21 cellular contexts compared by ENCODE assay signal in genomic region chr9:10230512-10230911, GRCh38.
DNase-seq lines count a peak whose midpoint lies in the region; ATAC-seq and TF ChIP-seq lines count a peak whose summit lies in the region.
"Had no signal": no experiment of that assay in that cellular context is flagged by ENCODE, and none has a peak within 500 bp of the region (broad histone marks: within the 10 kb centered on the region; RNA-seq: fewer than 3 reads in every experiment).

No MANE protein-coding gene starts in this region.

- ATAC-seq in GM18858 (IDR thresholded peaks at IDR 0.05; ENCODE audit: unreplicated experiment) (peak; percentile 93), GM19468 (IDR thresholded peaks at IDR 0.05; ENCODE audit: extremely low read depth, unreplicated experiment) (peak; percentile 81), HG02885 (IDR thresholded peaks at IDR 0.05; ENCODE audit: poor library complexity, unreplicated experiment) (peak; percentile 59), HG03520 (IDR thresholded peaks at IDR 0.05; ENCODE audit: unreplicated experiment) (peak; percentile 69), GM19328 (IDR thresholded peaks at IDR 0.05; ENCODE audit: unreplicated experiment) (no peak), SK-N-SH treated with all-trans-retinoic acid at 6 μM for 48 hours (no peak)
- ATAC-seq: activated naive CD8-positive, alpha-beta T cell treated with anti-CD3 and anti-CD28 coated beads, Interleukin-2, amount 50 U/mL, for 24 hours; left ventricle myocardium superior; upper lobe of right lung; WTC11 had no signal

- DNase-seq in NCI-H69 (lab: John Stamatoyannopoulos, UW) (no peak), OCI-M2 (lab: John Stamatoyannopoulos, UW; ENCODE audit: unreplicated experiment) (no peak)
- DNase-seq: activated CD8-positive, alpha-beta memory T cell treated with anti-CD3 and anti-CD28 coated beads for 24 hours; activated naive CD8-positive, alpha-beta T cell treated with anti-CD3 and anti-CD28 coated beads, Interleukin-2, amount 50 U/mL, for 24 hours; CD8-positive, alpha-beta memory T cell; dorsolateral prefrontal cortex; HFFc6; KG1; left ventricle myocardium superior; NCI-H1105 treated with DMSO at 0.1 percent for 48 hours; NCI-H2171 treated with DMSO at 0.1 percent for 48 hours; retina; stomach; upper lobe of right lung had no signal

TF ChIP-seq in SK-N-SH treated with all-trans-retinoic acid at 6 μM for 48 hours, 23 proteins besides CTCF, POLR2A, EP300 and RAD21:
- TF ChIP-seq ZFP30 (CRISPR knock-in tag; IDR thresholded peaks at IDR 0.05) (no peak), PPARA (CRISPR knock-in tag; IDR thresholded peaks at IDR 0.05; ENCODE audit: borderline replicate concordance) (no peak), CREB5 (CRISPR knock-in tag; IDR thresholded peaks at IDR 0.05; ENCODE audit: low read depth) (no peak), TSHZ2 (CRISPR knock-in tag; IDR thresholded peaks at IDR 0.05) (no peak), ZNF8 (CRISPR knock-in tag; IDR thresholded peaks at IDR 0.05) (no peak), ISL1 (CRISPR knock-in tag; IDR thresholded peaks at IDR 0.05) (no peak), ZFP3 (CRISPR knock-in tag; IDR thresholded peaks at IDR 0.05) (no peak), OSR1 (CRISPR knock-in tag; IDR thresholded peaks at IDR 0.05) (no peak), CSRNP3 (CRISPR knock-in tag; IDR thresholded peaks at IDR 0.05) (no peak), CSDC2 (CRISPR knock-in tag; IDR thresholded peaks at IDR 0.05) (no peak), ZNF565 (CRISPR knock-in tag; conservative IDR thresholded peaks at IDR 0.05; ENCODE audit: low read depth) (no peak), POU6F1 (CRISPR knock-in tag; IDR thresholded peaks at IDR 0.05; ENCODE audit: borderline replicate concordance, low read depth) (no peak), ZNF70 (CRISPR knock-in tag; IDR thresholded peaks at IDR 0.05) (no peak), TCF4 (CRISPR knock-in tag; IDR thresholded peaks at IDR 0.05; ENCODE audit: borderline replicate concordance) (no peak), ZC3H10 (CRISPR knock-in tag; IDR thresholded peaks at IDR 0.05) (no peak), GLIS3 (CRISPR knock-in tag; IDR thresholded peaks at IDR 0.05) (no peak)

Comparison
In these comparisons a context has a peak if more than half of its experiments do, and no peak if none do; other contexts are left out.
1. ATAC-seq: peak in GM18858 (single experiment), GM19468 (single experiment), HG02885 (single experiment) and HG03520 (single experiment); none in GM19328 (single experiment) and SK-N-SH treated with all-trans-retinoic acid at 6 μM for 48 hours (single experiment).